1 cellular context compared by ENCODE assay signal in genomic region chr6:45713981-45714685, GRCh38.
TF ChIP-seq lines count a peak whose summit lies in the region.

No MANE protein-coding gene starts in this region.

TF ChIP-seq in GM23338, 12 proteins besides CTCF, POLR2A, EP300 and RAD21 (continued from another document):
- TF ChIP-seq, protein P1, sequence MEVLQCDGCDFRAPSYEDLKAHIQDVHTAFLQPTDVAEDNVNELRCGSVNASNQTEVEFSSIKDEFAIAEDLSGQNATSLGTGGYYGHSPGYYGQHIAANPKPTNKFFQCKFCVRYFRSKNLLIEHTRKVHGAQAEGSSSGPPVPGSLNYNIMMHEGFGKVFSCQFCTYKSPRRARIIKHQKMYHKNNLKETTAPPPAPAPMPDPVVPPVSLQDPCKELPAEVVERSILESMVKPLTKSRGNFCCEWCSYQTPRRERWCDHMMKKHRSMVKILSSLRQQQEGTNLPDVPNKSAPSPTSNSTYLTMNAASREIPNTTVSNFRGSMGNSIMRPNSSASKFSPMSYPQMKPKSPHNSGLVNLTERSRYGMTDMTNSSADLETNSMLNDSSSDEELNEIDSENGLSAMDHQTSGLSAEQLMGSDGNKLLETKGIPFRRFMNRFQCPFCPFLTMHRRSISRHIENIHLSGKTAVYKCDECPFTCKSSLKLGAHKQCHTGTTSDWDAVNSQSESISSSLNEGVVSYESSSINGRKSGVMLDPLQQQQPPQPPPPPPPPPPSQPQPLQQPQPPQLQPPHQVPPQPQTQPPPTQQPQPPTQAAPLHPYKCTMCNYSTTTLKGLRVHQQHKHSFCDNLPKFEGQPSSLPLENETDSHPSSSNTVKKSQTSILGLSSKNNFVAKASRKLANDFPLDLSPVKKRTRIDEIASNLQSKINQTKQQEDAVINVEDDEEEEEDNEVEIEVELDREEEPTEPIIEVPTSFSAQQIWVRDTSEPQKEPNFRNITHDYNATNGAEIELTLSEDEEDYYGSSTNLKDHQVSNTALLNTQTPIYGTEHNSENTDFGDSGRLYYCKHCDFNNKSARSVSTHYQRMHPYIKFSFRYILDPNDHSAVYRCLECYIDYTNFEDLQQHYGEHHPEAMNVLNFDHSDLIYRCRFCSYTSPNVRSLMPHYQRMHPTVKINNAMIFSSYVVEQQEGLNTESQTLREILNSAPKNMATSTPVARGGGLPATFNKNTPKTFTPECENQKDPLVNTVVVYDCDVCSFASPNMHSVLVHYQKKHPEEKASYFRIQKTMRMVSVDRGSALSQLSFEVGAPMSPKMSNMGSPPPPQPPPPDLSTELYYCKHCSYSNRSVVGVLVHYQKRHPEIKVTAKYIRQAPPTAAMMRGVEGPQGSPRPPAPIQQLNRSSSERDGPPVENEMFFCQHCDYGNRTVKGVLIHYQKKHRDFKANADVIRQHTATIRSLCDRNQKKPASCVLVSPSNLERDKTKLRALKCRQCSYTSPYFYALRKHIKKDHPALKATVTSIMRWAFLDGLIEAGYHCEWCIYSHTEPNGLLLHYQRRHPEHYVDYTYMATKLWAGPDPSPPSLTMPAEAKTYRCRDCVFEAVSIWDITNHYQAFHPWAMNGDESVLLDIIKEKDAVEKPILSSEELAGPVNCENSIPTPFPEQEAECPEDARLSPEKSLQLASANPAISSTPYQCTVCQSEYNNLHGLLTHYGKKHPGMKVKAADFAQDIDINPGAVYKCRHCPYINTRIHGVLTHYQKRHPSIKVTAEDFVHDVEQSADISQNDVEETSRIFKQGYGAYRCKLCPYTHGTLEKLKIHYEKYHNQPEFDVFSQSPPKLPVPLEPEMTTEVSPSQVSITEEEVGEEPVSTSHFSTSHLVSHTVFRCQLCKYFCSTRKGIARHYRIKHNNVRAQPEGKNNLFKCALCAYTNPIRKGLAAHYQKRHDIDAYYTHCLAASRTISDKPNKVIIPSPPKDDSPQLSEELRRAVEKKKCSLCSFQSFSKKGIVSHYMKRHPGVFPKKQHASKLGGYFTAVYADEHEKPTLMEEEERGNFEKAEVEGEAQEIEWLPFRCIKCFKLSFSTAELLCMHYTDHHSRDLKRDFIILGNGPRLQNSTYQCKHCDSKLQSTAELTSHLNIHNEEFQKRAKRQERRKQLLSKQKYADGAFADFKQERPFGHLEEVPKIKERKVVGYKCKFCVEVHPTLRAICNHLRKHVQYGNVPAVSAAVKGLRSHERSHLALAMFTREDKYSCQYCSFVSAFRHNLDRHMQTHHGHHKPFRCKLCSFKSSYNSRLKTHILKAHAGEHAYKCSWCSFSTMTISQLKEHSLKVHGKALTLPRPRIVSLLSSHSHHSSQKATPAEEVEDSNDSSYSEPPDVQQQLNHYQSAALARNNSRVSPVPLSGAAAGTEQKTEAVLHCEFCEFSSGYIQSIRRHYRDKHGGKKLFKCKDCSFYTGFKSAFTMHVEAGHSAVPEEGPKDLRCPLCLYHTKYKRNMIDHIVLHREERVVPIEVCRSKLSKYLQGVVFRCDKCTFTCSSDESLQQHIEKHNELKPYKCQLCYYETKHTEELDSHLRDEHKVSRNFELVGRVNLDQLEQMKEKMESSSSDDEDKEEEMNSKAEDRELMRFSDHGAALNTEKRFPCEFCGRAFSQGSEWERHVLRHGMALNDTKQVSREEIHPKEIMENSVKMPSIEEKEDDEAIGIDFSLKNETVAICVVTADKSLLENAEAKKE (CRISPR knock-in tag; IDR thresholded peaks at IDR 0.05): no peak
- TF ChIP-seq STAT1 (IDR thresholded peaks at IDR 0.05; ENCODE audit: unreplicated experiment): no peak
- TF ChIP-seq, protein P2, sequence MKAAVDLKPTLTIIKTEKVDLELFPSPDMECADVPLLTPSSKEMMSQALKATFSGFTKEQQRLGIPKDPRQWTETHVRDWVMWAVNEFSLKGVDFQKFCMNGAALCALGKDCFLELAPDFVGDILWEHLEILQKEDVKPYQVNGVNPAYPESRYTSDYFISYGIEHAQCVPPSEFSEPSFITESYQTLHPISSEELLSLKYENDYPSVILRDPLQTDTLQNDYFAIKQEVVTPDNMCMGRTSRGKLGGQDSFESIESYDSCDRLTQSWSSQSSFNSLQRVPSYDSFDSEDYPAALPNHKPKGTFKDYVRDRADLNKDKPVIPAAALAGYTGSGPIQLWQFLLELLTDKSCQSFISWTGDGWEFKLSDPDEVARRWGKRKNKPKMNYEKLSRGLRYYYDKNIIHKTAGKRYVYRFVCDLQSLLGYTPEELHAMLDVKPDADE (IDR thresholded peaks at IDR 0.05): no peak
- TF ChIP-seq ZNF114 (CRISPR knock-in tag; IDR thresholded peaks at IDR 0.05): no peak
TF ChIP-seq in GM23338: peak in this region for 0.
